8 cellular contexts compared by ENCODE assay signal in the genomic region with DNA sequence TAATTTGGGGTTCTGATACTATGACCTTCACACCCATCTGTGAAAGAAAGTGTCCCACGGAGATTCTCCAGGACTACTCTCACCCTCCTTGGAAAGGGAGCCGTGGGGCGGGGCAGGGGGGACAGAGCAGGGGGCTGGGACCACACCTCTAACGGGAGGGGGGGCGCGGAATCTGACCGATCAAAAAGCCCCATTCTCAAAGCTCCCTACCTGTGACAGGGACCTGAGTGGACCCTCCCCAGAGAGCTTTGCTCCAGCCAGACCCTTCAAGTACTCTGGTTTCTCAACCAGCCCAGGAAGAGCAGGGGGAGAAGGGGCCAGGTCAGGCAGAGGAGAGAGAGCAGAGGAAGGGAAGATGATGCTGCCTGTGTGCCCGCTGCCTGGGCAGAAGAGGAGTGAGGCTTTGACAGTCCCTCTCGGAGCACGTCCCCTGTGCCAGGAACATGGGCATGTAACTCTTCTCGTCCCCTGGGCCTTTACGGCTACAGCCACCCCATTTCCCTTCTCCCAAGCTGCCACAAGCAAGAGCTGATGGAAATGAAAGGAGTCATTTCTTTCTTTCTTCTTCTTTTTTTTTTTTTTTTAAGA. TPM values are rescaled to one million over a fixed set of nuclear protein-coding genes. Genes with fewer than 3 reads are reported as not detected.
DNase-seq lines count a peak whose midpoint lies in the region; ATAC-seq, FAIRE-seq and TF ChIP-seq lines count a peak whose summit lies in the region.

No MANE protein-coding gene starts in this region.

- peak overlapping the region; percentile 35; the same call in 1 of the 2 replicates for H3K27ac ChIP-seq in Panc1 (ENCODE audit: low read length)
- peak overlapping the region; percentile 80 to 94 (median 89) for H3K27ac ChIP-seq in esophagus squamous epithelium
- no peak overlapping the region for H3K27ac ChIP-seq in WERI-Rb-1

- CTCF ChIA-PET in Panc1 (lab: Charles Lee), result no interaction called here

- WGBS in esophagus squamous epithelium, 2 donors, result 8 to 31% methylated on average over 4 to 5 of the region's 12 CpGs

- H3K36me3 ChIP-seq in Panc1 (ENCODE audit: control insufficient read depth, insufficient read depth, low read length) (no peaks in the 10 kb centered on the region), esophagus squamous epithelium (peaks cover 0 to 38% (median 8%) of the 10 kb centered on the region in 3 donors), skeletal muscle satellite cell (ENCODE audit: insufficient read depth, low read length) (no peaks in the 10 kb centered on the region), WERI-Rb-1 (no peaks in the 10 kb centered on the region)

- POLR2A ChIA-PET in Panc1 (lab: Charles Lee), result no interaction called here

- H3K4me1 ChIP-seq in Panc1 (ENCODE audit: control insufficient read depth, insufficient read depth, low read length) (no peaks in the 10 kb centered on the region), esophagus squamous epithelium (peaks cover 21 to 65% (median 26%) of the 10 kb centered on the region in 3 donors), skeletal muscle satellite cell (ENCODE audit: control insufficient read depth, insufficient read depth, low read length) (peaks cover 46% of the 10 kb centered on the region)

- FAIRE-seq in urothelium cell line (lab: Jason Lieb, UNC), result no peak

- DNase-seq in Panc1 (ENCODE audit: low read depth, low spot score) (no peak), esophagus squamous epithelium (lab: John Stamatoyannopoulos, UW) (no peak), KG1 (lab: John Stamatoyannopoulos, UW) (no peak), WERI-Rb-1 (no peak), urothelium cell line (ENCODE audit: low spot score) (no peak)

- peak overlapping the region; percentile 93 for H3K4me2 ChIP-seq in skeletal muscle satellite cell (ENCODE audit: low read length)

- TF ChIP-seq CTCF in GM12875 (IDR thresholded peaks at IDR 0.05; ENCODE audit: borderline replicate concordance, insufficient read depth, low read depth, low read length) (no peak), Panc1 (IDR thresholded peaks at IDR 0.05) (no peak), esophagus squamous epithelium (IDR thresholded peaks at IDR 0.05) (no peak), WERI-Rb-1 (IDR thresholded peaks at IDR 0.05; ENCODE audit: low read depth, low read length) (no peak)

- no peaks in the 10 kb centered on the region for H3K9me3 ChIP-seq in Panc1 (ENCODE audit: control insufficient read depth, insufficient read depth, low read depth, low read length)
- no peaks in the 10 kb centered on the region for H3K9me3 ChIP-seq in esophagus squamous epithelium
- H3K9me3 ChIP-seq in skeletal muscle satellite cell (replicated peaks; ENCODE audit: low read length), result no peaks in the 10 kb centered on the region
- H3K9me3 ChIP-seq in WERI-Rb-1 (ENCODE audit: severe bottlenecking), result peaks cover 5% of the 10 kb centered on the region

- H3K27me3 ChIP-seq in Panc1 (ENCODE audit: control insufficient read depth, insufficient read depth, low read length), result no peaks in the 10 kb centered on the region
- no peaks in the 10 kb centered on the region for H3K27me3 ChIP-seq in esophagus squamous epithelium
- H3K27me3 ChIP-seq in skeletal muscle satellite cell (ENCODE audit: control insufficient read depth, insufficient read depth, low read length), result no peaks in the 10 kb centered on the region
- peaks cover 80% of the 10 kb centered on the region for H3K27me3 ChIP-seq in WERI-Rb-1 (ENCODE audit: insufficient read depth, low read depth, severe bottlenecking)

- in situ Hi-C loops in Panc1 (cut with HindIII; ENCODE audit: low pct_unique_long_range_greater_than_20kb, low sequenced_read_pairs), result no loop called here

- H3K9ac ChIP-seq in skeletal muscle satellite cell (ENCODE audit: low read depth, low read length), result peak overlapping the region; percentile 83

- H3K4me3 ChIP-seq in GM12875 (ENCODE audit: low read depth, low read length) (peak overlapping the region; percentile 62), Panc1 (ENCODE audit: low read depth in 2 of 2, low read length in 2 of 2) (peak overlapping the region; percentile 29 to 52), esophagus squamous epithelium (peak overlapping the region; percentile 34 to 78 (median 54)), skeletal muscle satellite cell (ENCODE audit: low read length) (peak overlapping the region; percentile 70), WERI-Rb-1 (ENCODE audit: low read depth, low read length) (no peak overlapping the region)

- ATAC-seq in Panc1 (0 out of 2 replicates have a peak, but pooled peaks have one; percentile 18), HG03097 (IDR thresholded peaks at IDR 0.05; ENCODE audit: low FRiP score, unreplicated experiment) (no peak)

- intact Hi-C loops in Panc1 (cut with micrococcal nuclease; ENCODE audit: unreplicated experiment) (no loop called here), esophagus squamous epithelium (cut with DNase I) (no loop called here)

- TF ChIP-seq POLR2A in esophagus squamous epithelium (IDR thresholded peaks at IDR 0.05), result no peak

- BruUV-seq in Panc1 (replicated peaks; lab: Mats Ljungman, UMichigan), result no TSS peak

RNA-seq across cellular contexts. Expression of a gene that starts 0.7 kb away (rescaled TPM):
- total RNA-seq in Panc1 (2021; ENCODE audit: unreplicated experiment) (3.5 TPM), esophagus squamous epithelium (10 to 100 TPM in 3 of 4 donors, 1 to 10 TPM in 1; 6.9 to 24.0 (median 15.5) TPM)
- 3.9 TPM for polyA plus RNA-seq in Panc1 (2012; ENCODE audit: insufficient read length)
- 3.1 and 8.9 TPM in 2 replicates for total RNA-seq in skeletal muscle satellite cell (2012; rRNA removed)

RNA-seq across cellular contexts. Expression of a gene that starts 19.5 kb away (rescaled TPM):
- not detected for total RNA-seq in Panc1 (2021; ENCODE audit: unreplicated experiment)
- polyA plus RNA-seq in Panc1 (2012; ENCODE audit: insufficient read length), result not detected
- total RNA-seq in esophagus squamous epithelium, result 1 to 10 TPM in 3 of 4 donors, under 1 TPM in 1; 0.48 to 2.9 (median 1.9) TPM
- 0.22 and 0.25 TPM in 2 replicates for total RNA-seq in skeletal muscle satellite cell (2012; rRNA removed)

RNA-seq across cellular contexts. Expression of a gene that starts 43.4 kb away (rescaled TPM):
- 0.26 TPM for total RNA-seq in Panc1 (2021; ENCODE audit: unreplicated experiment)
- not detected for polyA plus RNA-seq in Panc1 (2012; ENCODE audit: insufficient read length)
- 1 to 10 TPM in 2 of 4 donors, under 1 TPM in 2; 0.29 to 2.3 (median 1.3) TPM for total RNA-seq in esophagus squamous epithelium
- total RNA-seq in skeletal muscle satellite cell (2012; rRNA removed), result not detected in 2 replicates
